26 cellular contexts compared by ENCODE assay signal in the genomic region with DNA sequence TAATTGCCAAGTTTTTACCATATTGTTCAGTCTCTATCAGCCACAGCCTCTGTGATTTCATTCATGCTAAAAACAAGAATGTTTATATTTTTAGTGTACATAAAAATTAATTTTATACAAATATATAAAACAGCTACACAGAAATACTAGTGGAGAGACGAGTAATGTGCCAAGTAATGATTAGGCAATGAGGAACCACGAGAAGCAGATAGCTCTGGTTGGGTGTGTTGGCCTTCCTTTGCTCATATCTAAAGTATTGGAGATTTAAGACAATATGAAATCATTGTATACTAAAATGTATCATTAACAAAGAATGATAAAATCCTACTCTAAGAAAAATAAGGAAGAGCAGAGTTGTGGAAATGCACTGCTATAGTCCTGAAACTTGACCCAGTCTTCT.
"Had no signal": no experiment of that assay in that cellular context is flagged by ENCODE, and none has a peak within 500 bp of the region (broad histone marks: within the 10 kb centered on the region; RNA-seq: fewer than 3 reads in every experiment).

No MANE protein-coding gene starts in this region.

- H3K27ac Mint-ChIP-seq: immature natural killer cell; naive thymus-derived CD4-positive, alpha-beta T cell; nephron progenitor cell; stimulated activated memory B cell treated with anti-CD40 and anti-IgM and Interleukin-4, amounts not matched to agents 10 μg/mL and 1 μg/mL and 100 μg/mL, for 72 hours; stimulated activated naive CD8-positive, alpha-beta T cell treated with anti-CD3 and anti-CD28 coated beads, Interleukin-15, amount 100 ng/mL, for 72 hours had no signal

- H3K27me3 ChIP-seq: esophagus muscularis mucosa, gastroesophageal sphincter, right lobe of liver, spleen, transverse colon had no signal

- DNase-seq: effector memory CD4-positive, alpha-beta T cell; glutamatergic neuron; immature natural killer cell; kidney; left cardiac atrium; left ventricle myocardium inferior; mesendoderm; naive thymus-derived CD4-positive, alpha-beta T cell; nephron progenitor cell; psoas muscle; retina; right lobe of liver; stimulated activated CD4-positive, alpha-beta T cell treated with anti-CD3 and anti-CD28 coated beads, Interleukin-15, amount 100 ng/mL, for 24 hours; stimulated activated CD4-positive, alpha-beta T cell treated with anti-CD3 and anti-CD28 coated beads, Interleukin-1b, Interleukin-23, amount 100 ng/mL, for 48 hours; stimulated activated CD4-positive, alpha-beta T cell treated with anti-CD3 and anti-CD28 coated beads, Interleukin-4, amount 100 ng/mL, for 24 hours; stimulated activated naive CD8-positive, alpha-beta T cell treated with anti-CD3 and anti-CD28 coated beads, Interleukin-15, amount 100 ng/mL, for 72 hours; transverse colon had no signal

- H3K4me1 Mint-ChIP-seq: central memory CD8-positive, alpha-beta T cell; immature natural killer cell; naive thymus-derived CD4-positive, alpha-beta T cell; nephron progenitor cell; stimulated activated memory B cell treated with anti-CD40 and anti-IgM and Interleukin-4, amounts not matched to agents 10 μg/mL and 1 μg/mL and 100 μg/mL, for 72 hours; stimulated activated naive CD8-positive, alpha-beta T cell treated with anti-CD3 and anti-CD28 coated beads, Interleukin-15, amount 100 ng/mL, for 72 hours had no signal

- H3K36me3 ChIP-seq: right lobe of liver, spleen, thoracic aorta, transverse colon had no signal

- H3K4me3 Mint-ChIP-seq: central memory CD8-positive, alpha-beta T cell; immature natural killer cell; naive thymus-derived CD4-positive, alpha-beta T cell; nephron progenitor cell; stimulated activated memory B cell treated with anti-CD40 and anti-IgM and Interleukin-4, amounts not matched to agents 10 μg/mL and 1 μg/mL and 100 μg/mL, for 72 hours; stimulated activated naive CD8-positive, alpha-beta T cell treated with anti-CD3 and anti-CD28 coated beads, Interleukin-15, amount 100 ng/mL, for 72 hours had no signal

- H3K4me3 ChIP-seq: esophagus muscularis mucosa, gastroesophageal sphincter, left ventricle myocardium inferior, lung, psoas muscle, right lobe of liver, spleen, thoracic aorta, transverse colon had no signal

- H3K4me1 ChIP-seq: left ventricle myocardium inferior, parathyroid adenoma, psoas muscle, right lobe of liver, spleen had no signal

- H3K36me3 Mint-ChIP-seq: naive thymus-derived CD4-positive, alpha-beta T cell; stimulated activated memory B cell treated with anti-CD40 and anti-IgM and Interleukin-4, amounts not matched to agents 10 μg/mL and 1 μg/mL and 100 μg/mL, for 72 hours had no signal

- H3K9me3 Mint-ChIP-seq: immature natural killer cell, nephron progenitor cell had no signal

- H3K9me3 ChIP-seq: esophagus muscularis mucosa, gastroesophageal sphincter, left ventricle myocardium inferior, psoas muscle, right lobe of liver, thoracic aorta, transverse colon had no signal

- H3K27ac ChIP-seq: epithelial cell of prostate, esophagus muscularis mucosa, gastroesophageal sphincter, left ventricle myocardium inferior, parathyroid adenoma, psoas muscle, right lobe of liver, spleen, thoracic aorta, transverse colon had no signal

- H3K27me3 Mint-ChIP-seq: central memory CD8-positive, alpha-beta T cell; stimulated activated memory B cell treated with anti-CD40 and anti-IgM and Interleukin-4, amounts not matched to agents 10 μg/mL and 1 μg/mL and 100 μg/mL, for 72 hours; stimulated activated naive CD8-positive, alpha-beta T cell treated with anti-CD3 and anti-CD28 coated beads, Interleukin-15, amount 100 ng/mL, for 72 hours had no signal
